In genomic region chr1:17696417-17697301, GRCh38 we compare ENCODE assay signal across 8 cellular contexts. TPM values are rescaled to one million over a fixed set of nuclear protein-coding genes. Genes with fewer than 3 reads are reported as not detected.
A peak's percentile ranks its signal among the peaks of the same experiment; 100 is the strongest.
DNase-seq lines count a peak whose midpoint lies in the region; ATAC-seq and TF ChIP-seq lines count a peak whose summit lies in the region.

No MANE protein-coding gene starts in this region.

- H3K4ac ChIP-seq in trophoblast cell (ENCODE audit: low read depth, low read length) = no peak overlapping the region

- H3K27ac ChIP-seq in trophoblast cell (ENCODE audit: low read depth, low read length) = no peak overlapping the region

- H3K23ac ChIP-seq in trophoblast cell (ENCODE audit: low read length) = no peak overlapping the region

- H3K9ac ChIP-seq in trophoblast cell (ENCODE audit: low read length) = no peak overlapping the region

- no peak overlapping the region for H3K14ac ChIP-seq in trophoblast cell (ENCODE audit: low read length)

- H3K36me3 ChIP-seq in trophoblast cell (ENCODE audit: control insufficient read depth in 1 of 2, insufficient read depth in 2 of 2, low read length in 2 of 2) = peaks cover 13 to 18% of the 10 kb centered on the region in 2 experiments

- H2BK12ac ChIP-seq in trophoblast cell (ENCODE audit: low read length) = no peak overlapping the region

- no peak overlapping the region for H2BK120ac ChIP-seq in trophoblast cell (ENCODE audit: insufficient read depth, low read length, poor library complexity)

- H2AFZ ChIP-seq in trophoblast cell (ENCODE audit: insufficient read depth, low read length, poor library complexity) = no peak overlapping the region

- H2AK5ac ChIP-seq in trophoblast cell (ENCODE audit: low read length) = peak overlapping the region; percentile 66

- H3K79me1 ChIP-seq in trophoblast cell (ENCODE audit: low read length) = no peaks in the 10 kb centered on the region

- H4K12ac ChIP-seq in trophoblast cell (ENCODE audit: low read depth, low read length) = no peak overlapping the region

- ATAC-seq in SK-N-SH treated with all-trans-retinoic acid at 6 μM for 48 hours (peak; percentile 84), HG02798 (IDR thresholded peaks at IDR 0.05; ENCODE audit: poor library complexity, unreplicated experiment) (no peak), HG02885 (IDR thresholded peaks at IDR 0.05; ENCODE audit: poor library complexity, unreplicated experiment) (no peak), GM18520 (IDR thresholded peaks at IDR 0.05; ENCODE audit: unreplicated experiment) (no peak)

- no peak overlapping the region for H4K8ac ChIP-seq in trophoblast cell (ENCODE audit: low read depth, low read length)

- no peak overlapping the region for H3K4me2 ChIP-seq in trophoblast cell (ENCODE audit: low read length)

- peaks cover 0 to 4% of the 10 kb centered on the region in 2 experiments for H3K4me1 ChIP-seq in trophoblast cell (ENCODE audit: control insufficient read depth in 1 of 2, insufficient read depth in 2 of 2, low read length in 2 of 2)

- DNase-seq in GM03348 (ENCODE audit: low spot score) (peak; percentile 81), glomerular endothelial cell (ENCODE audit: extremely low read depth, low read depth, low spot score) (peak; percentile 18), trophoblast cell (peak in 1 of 2 donors; percentile 55), HPDE6-E6E7 (ENCODE audit: extremely low spot score) (no peak)

- H3K79me2 ChIP-seq in trophoblast cell (ENCODE audit: control insufficient read depth, insufficient read depth, low read length, poor library complexity) = no peaks in the 10 kb centered on the region

- no peaks in the 10 kb centered on the region for H3K9me3 ChIP-seq in trophoblast cell (ENCODE audit: insufficient read depth, low read depth, low read length)

- no peaks in the 10 kb centered on the region for H3K27me3 ChIP-seq in trophoblast cell (ENCODE audit: insufficient read depth, low read length)

- H3K4me3 ChIP-seq in trophoblast cell (ENCODE audit: low read depth, low read length) = no peak overlapping the region

- no peak overlapping the region for H2BK5ac ChIP-seq in trophoblast cell (ENCODE audit: low read depth, low read length, poor library complexity)

- no peak overlapping the region for H4K91ac ChIP-seq in trophoblast cell (ENCODE audit: low read depth, low read length)

- no peak overlapping the region for H3K18ac ChIP-seq in trophoblast cell (ENCODE audit: low read length)

- no CpG with 5 or more reads among the region's 42 CpGs for WGBS in trophoblast cell (ENCODE audit: extremely low coverage, insufficient coverage, insufficient read length)

TF ChIP-seq in SK-N-SH treated with all-trans-retinoic acid at 6 μM for 48 hours, 23 proteins besides CTCF, POLR2A, EP300 and RAD21:
- no peak for TF ChIP-seq ZFP3 (CRISPR knock-in tag; IDR thresholded peaks at IDR 0.05)
- TF ChIP-seq ZFP30 (CRISPR knock-in tag; IDR thresholded peaks at IDR 0.05) = no peak
- no peak for TF ChIP-seq TSHZ2 (CRISPR knock-in tag; IDR thresholded peaks at IDR 0.05)
- TF ChIP-seq ZNF565 (CRISPR knock-in tag; conservative IDR thresholded peaks at IDR 0.05; ENCODE audit: low read depth) = no peak
- TF ChIP-seq CREB5 (CRISPR knock-in tag; IDR thresholded peaks at IDR 0.05; ENCODE audit: low read depth) = no peak
- TF ChIP-seq OSR1 (CRISPR knock-in tag; IDR thresholded peaks at IDR 0.05) = no peak
- TF ChIP-seq CSDC2 (CRISPR knock-in tag; IDR thresholded peaks at IDR 0.05) = no peak

RNA-seq across cellular contexts. Expression of gene ACTL8, which starts 58.5 kb away (rescaled TPM):
- total RNA-seq in glomerular endothelial cell = not detected in 2 replicates
- not detected in 2 replicates for polyA plus RNA-seq in trophoblast cell (2013)
